In the genomic region with DNA sequence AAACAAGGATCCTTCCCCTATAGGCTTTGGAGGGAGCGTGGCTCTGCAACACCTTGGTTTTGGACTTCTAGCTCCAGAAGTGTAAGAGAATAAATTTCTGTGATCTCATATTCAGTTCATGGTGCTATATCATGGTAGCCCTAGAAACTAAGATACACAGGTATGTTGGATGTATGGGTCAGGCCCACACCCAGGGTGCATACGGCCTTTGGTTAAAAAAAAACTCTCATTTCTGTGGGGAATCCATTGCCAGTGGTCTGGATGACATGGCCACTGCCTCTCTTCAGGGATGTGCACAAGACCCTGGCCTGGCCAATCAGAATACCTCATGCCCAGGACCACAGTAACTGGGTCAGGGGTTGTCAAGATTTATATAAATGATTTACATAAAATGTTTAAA, we compare ENCODE assay signal across 39 cellular contexts. TPM values are rescaled to one million over a fixed set of nuclear protein-coding genes. Genes with fewer than 3 reads are reported as not detected.
"Had no signal": no experiment of that assay in that cellular context is flagged by ENCODE, and none has a peak within 500 bp of the region (broad histone marks: within the 10 kb centered on the region; RNA-seq: fewer than 3 reads in every experiment).

No MANE protein-coding gene starts in this region.

- H3K4me1 ChIP-seq: breast epithelium had no signal

- H3K27ac Mint-ChIP-seq: activated naive CD4-positive, alpha-beta T cell treated with anti-CD3 and anti-CD28 coated beads for 36 hours; activated naive CD4-positive, alpha-beta T cell treated with anti-CD3 and anti-CD28 coated beads, Interleukin-2, amount 10 ng/mL, durations not matched to agents 7 days and 5 days; activated naive CD4-positive, alpha-beta T cell treated with anti-CD3 and anti-CD28 coated beads, Interleukin-2, amount 50 U/mL, for 24 hours; activated naive CD4-positive, alpha-beta T cell treated with anti-CD3 and anti-CD28 coated beads, Interleukin-2, amount 50 U/mL, for 72 hours; activated naive CD8-positive, alpha-beta T cell; activated naive CD8-positive, alpha-beta T cell treated with anti-CD3 and anti-CD28 coated beads for 36 hours; activated naive CD8-positive, alpha-beta T cell treated with anti-CD3 and anti-CD28 coated beads, Interleukin-2, amount 10 ng/mL, durations not matched to agents 7 days and 5 days; activated naive CD8-positive, alpha-beta T cell treated with anti-CD3 and anti-CD28 coated beads, Interleukin-2, amount 50 U/mL, for 24 hours; activated T-cell treated with anti-CD3 and anti-CD28 coated beads, Interleukin-2, amount 50 U/mL, for 24 hours; activated T-cell treated with anti-CD3 and anti-CD28 coated beads, Interleukin-2, amount 50 U/mL, for 72 hours; activated T-helper 1 cell treated with anti-CD3 and anti-CD28 coated beads, Interleukin-12 subunit alpha, Interleukin-12 subunit beta, Interleukin-2, Interleukin-4 antibody, amounts not matched to agents 30 ng/mL and 10 ng/mL and 1 ng/mL, durations not matched to agents 14 hours and 24 hours and 36 hours; activated T-helper 17 cell treated with anti-CD3 and anti-CD28 coated beads, Interleukin-2, amount 50 U/mL, for 72 hours; activated T-helper 2 cell treated with anti-CD3 and anti-CD28 coated beads, Interferon-gamma antibody, Interleukin-2, Interleukin-4, amounts not matched to agents 10 μg/mL and 5 μg/mL and 100 μg/mL, durations not matched to agents 14 hours and 24 hours and 36 hours; brain had no signal

- H3K27me3 ChIP-seq: adrenal gland, ascending aorta, body of pancreas, brain microvascular endothelial cell, breast epithelium had no signal

- H3K4me3 Mint-ChIP-seq: activated naive CD4-positive, alpha-beta T cell treated with anti-CD3 and anti-CD28 coated beads for 36 hours; activated naive CD4-positive, alpha-beta T cell treated with anti-CD3 and anti-CD28 coated beads, Interleukin-2, amount 10 ng/mL, durations not matched to agents 7 days and 5 days; activated naive CD4-positive, alpha-beta T cell treated with anti-CD3 and anti-CD28 coated beads, Interleukin-2, amount 50 U/mL, for 24 hours; activated naive CD8-positive, alpha-beta T cell; activated naive CD8-positive, alpha-beta T cell treated with anti-CD3 and anti-CD28 coated beads for 36 hours; activated naive CD8-positive, alpha-beta T cell treated with anti-CD3 and anti-CD28 coated beads, Interleukin-2, amount 10 ng/mL, durations not matched to agents 7 days and 5 days; activated naive CD8-positive, alpha-beta T cell treated with anti-CD3 and anti-CD28 coated beads, Interleukin-2, amount 50 U/mL, for 24 hours; activated T-cell treated with anti-CD3 and anti-CD28 coated beads, Interleukin-2, amount 50 U/mL, for 24 hours; activated T-cell treated with anti-CD3 and anti-CD28 coated beads, Interleukin-2, amount 50 U/mL, for 4 hours; activated T-cell treated with anti-CD3 and anti-CD28 coated beads, Interleukin-2, amount 50 U/mL, for 72 hours; activated T-helper 1 cell treated with anti-CD3 and anti-CD28 coated beads, Interleukin-12 subunit alpha, Interleukin-12 subunit beta, Interleukin-2, Interleukin-4 antibody, amounts not matched to agents 30 ng/mL and 10 ng/mL and 1 ng/mL, durations not matched to agents 14 hours and 24 hours and 36 hours; activated T-helper 17 cell treated with anti-CD3 and anti-CD28 coated beads, Interleukin-2, amount 50 U/mL, for 72 hours; brain; central memory CD8-positive, alpha-beta T cell had no signal

- H3K36me3 ChIP-seq: adrenal gland, ascending aorta, brain microvascular endothelial cell, breast epithelium, cardiac muscle cell had no signal

- H3K9me3 Mint-ChIP-seq: activated naive CD4-positive, alpha-beta T cell treated with anti-CD3 and anti-CD28 coated beads for 36 hours; activated naive CD4-positive, alpha-beta T cell treated with anti-CD3 and anti-CD28 coated beads, Interleukin-2, amount 10 ng/mL, durations not matched to agents 7 days and 5 days; activated naive CD4-positive, alpha-beta T cell treated with anti-CD3 and anti-CD28 coated beads, Interleukin-2, amount 50 U/mL, for 24 hours; activated naive CD4-positive, alpha-beta T cell treated with anti-CD3 and anti-CD28 coated beads, Interleukin-2, amount 50 U/mL, for 72 hours; activated naive CD8-positive, alpha-beta T cell treated with anti-CD3 and anti-CD28 coated beads for 36 hours; activated naive CD8-positive, alpha-beta T cell treated with anti-CD3 and anti-CD28 coated beads, Interleukin-2, amount 10 ng/mL, durations not matched to agents 7 days and 5 days; activated naive CD8-positive, alpha-beta T cell treated with anti-CD3 and anti-CD28 coated beads, Interleukin-2, amount 50 U/mL, for 24 hours; activated T-cell treated with anti-CD3 and anti-CD28 coated beads, Interleukin-2, amount 50 U/mL, for 24 hours; activated T-cell treated with anti-CD3 and anti-CD28 coated beads, Interleukin-2, amount 50 U/mL, for 4 hours; activated T-cell treated with anti-CD3 and anti-CD28 coated beads, Interleukin-2, amount 50 U/mL, for 72 hours; activated T-helper 1 cell treated with anti-CD3 and anti-CD28 coated beads, Interleukin-12 subunit alpha, Interleukin-12 subunit beta, Interleukin-2, Interleukin-4 antibody, amounts not matched to agents 30 ng/mL and 10 ng/mL and 1 ng/mL, durations not matched to agents 14 hours and 24 hours and 36 hours; activated T-helper 17 cell treated with anti-CD3 and anti-CD28 coated beads, Interleukin-2, amount 50 U/mL, for 72 hours; activated T-helper 2 cell treated with anti-CD3 and anti-CD28 coated beads, Interferon-gamma antibody, Interleukin-2, Interleukin-4, amounts not matched to agents 10 μg/mL and 5 μg/mL and 100 μg/mL, durations not matched to agents 14 hours and 24 hours and 36 hours; central memory CD8-positive, alpha-beta T cell had no signal

- H3K4me3 ChIP-seq: adrenal gland, ascending aorta, body of pancreas, breast epithelium, cardiac muscle cell had no signal

- H3K9me3 ChIP-seq: adrenal gland, ascending aorta, body of pancreas, breast epithelium had no signal

- H3K36me3 Mint-ChIP-seq: activated naive CD4-positive, alpha-beta T cell treated with anti-CD3 and anti-CD28 coated beads, Interleukin-2, amount 10 ng/mL, durations not matched to agents 7 days and 5 days; activated naive CD4-positive, alpha-beta T cell treated with anti-CD3 and anti-CD28 coated beads, Interleukin-2, amount 50 U/mL, for 24 hours; activated naive CD8-positive, alpha-beta T cell; activated naive CD8-positive, alpha-beta T cell treated with anti-CD3 and anti-CD28 coated beads for 36 hours; activated naive CD8-positive, alpha-beta T cell treated with anti-CD3 and anti-CD28 coated beads, Interleukin-2, amount 10 ng/mL, durations not matched to agents 7 days and 5 days; brain had no signal

- ATAC-seq: activated naive CD4-positive, alpha-beta T cell treated with anti-CD3 and anti-CD28 coated beads, Interleukin-2, amount 50 U/mL, for 72 hours; activated naive CD8-positive, alpha-beta T cell treated with anti-CD3 and anti-CD28 coated beads, Interleukin-2, amount 50 U/mL, for 24 hours; activated T-cell treated with anti-CD3 and anti-CD28 coated beads, Interleukin-2, amount 50 U/mL, for 4 hours; activated T-cell treated with anti-CD3 and anti-CD28 coated beads, Interleukin-2, amount 50 U/mL, for 72 hours; activated T-helper 17 cell treated with anti-CD3 and anti-CD28 coated beads, Interleukin-2, amount 50 U/mL, for 72 hours; body of pancreas had no signal

- H3K27ac ChIP-seq: adrenal gland, ascending aorta, body of pancreas, brain microvascular endothelial cell, breast epithelium, cardiac muscle cell had no signal

- DNase-seq: activated effector memory CD4-positive, alpha-beta T cell treated with anti-CD3 and anti-CD28 coated beads, Interleukin-2, amount 50 U/mL, for 16 hours; activated effector memory CD4-positive, alpha-beta T cell treated with Interleukin-2 at 50 U/mL for 16 hours; activated gamma-delta T cell; activated gamma-delta T cell treated with Interleukin-2 at 50 U/mL for 16 hours; activated naive CD4-positive, alpha-beta T cell; activated naive CD4-positive, alpha-beta T cell treated with anti-CD3 and anti-CD28 coated beads for 36 hours; activated naive CD4-positive, alpha-beta T cell treated with anti-CD3 and anti-CD28 coated beads, Interleukin-2, amount 10 ng/mL, durations not matched to agents 7 days and 5 days; activated naive CD4-positive, alpha-beta T cell treated with anti-CD3 and anti-CD28 coated beads, Interleukin-2, amount 50 U/mL, for 16 hours; activated naive CD4-positive, alpha-beta T cell treated with Interleukin-2 at 50 U/mL for 16 hours; activated naive CD8-positive, alpha-beta T cell treated with anti-CD3 and anti-CD28 coated beads for 36 hours; activated naive CD8-positive, alpha-beta T cell treated with anti-CD3 and anti-CD28 coated beads, Interleukin-2, amount 10 ng/mL, durations not matched to agents 7 days and 5 days; activated naive CD8-positive, alpha-beta T cell treated with anti-CD3 and anti-CD28 coated beads, Interleukin-2, amount 50 U/mL, for 24 hours; activated T-cell treated with anti-CD3 and anti-CD28 coated beads, Interleukin-2, amount 50 U/mL, for 1 hour; activated T-cell treated with anti-CD3 and anti-CD28 coated beads, Interleukin-2, amount 50 U/mL, for 24 hours; activated T-cell treated with anti-CD3 and anti-CD28 coated beads, Interleukin-2, amount 50 U/mL, for 4 hours; activated T-cell treated with anti-CD3 and anti-CD28 coated beads, Interleukin-2, amount 50 U/mL, for 48 hours; activated T-cell treated with anti-CD3 and anti-CD28 coated beads, Interleukin-2, amount 50 U/mL, for 72 hours; adrenal gland; amniotic stem cell; amygdala; anterior cingulate cortex; aorta; body of pancreas; brain microvascular endothelial cell; caudate nucleus; central memory CD4-positive, alpha-beta T cell; cerebellar nuclear complex had no signal

RNA-seq across cellular contexts. Expression of gene CD34, which starts 56.8 kb away (rescaled TPM):
- total RNA-seq: activated naive CD8-positive, alpha-beta T cell treated with anti-CD3 and anti-CD28 coated beads, Interleukin-2, amount 10 ng/mL, durations not matched to agents 7 days and 5 days; activated T-helper 1 cell treated with anti-CD3 and anti-CD28 coated beads, Interleukin-12 subunit alpha, Interleukin-12 subunit beta, Interleukin-2, Interleukin-4 antibody, amounts not matched to agents 30 ng/mL and 10 ng/mL and 1 ng/mL, durations not matched to agents 14 hours and 24 hours and 36 hours; activated T-helper 2 cell treated with anti-CD3 and anti-CD28 coated beads, Interferon-gamma antibody, Interleukin-2, Interleukin-4, amounts not matched to agents 10 μg/mL and 5 μg/mL and 100 μg/mL, durations not matched to agents 14 hours and 24 hours and 36 hours; bronchial epithelial cell had no signal
